In the genomic region with DNA sequence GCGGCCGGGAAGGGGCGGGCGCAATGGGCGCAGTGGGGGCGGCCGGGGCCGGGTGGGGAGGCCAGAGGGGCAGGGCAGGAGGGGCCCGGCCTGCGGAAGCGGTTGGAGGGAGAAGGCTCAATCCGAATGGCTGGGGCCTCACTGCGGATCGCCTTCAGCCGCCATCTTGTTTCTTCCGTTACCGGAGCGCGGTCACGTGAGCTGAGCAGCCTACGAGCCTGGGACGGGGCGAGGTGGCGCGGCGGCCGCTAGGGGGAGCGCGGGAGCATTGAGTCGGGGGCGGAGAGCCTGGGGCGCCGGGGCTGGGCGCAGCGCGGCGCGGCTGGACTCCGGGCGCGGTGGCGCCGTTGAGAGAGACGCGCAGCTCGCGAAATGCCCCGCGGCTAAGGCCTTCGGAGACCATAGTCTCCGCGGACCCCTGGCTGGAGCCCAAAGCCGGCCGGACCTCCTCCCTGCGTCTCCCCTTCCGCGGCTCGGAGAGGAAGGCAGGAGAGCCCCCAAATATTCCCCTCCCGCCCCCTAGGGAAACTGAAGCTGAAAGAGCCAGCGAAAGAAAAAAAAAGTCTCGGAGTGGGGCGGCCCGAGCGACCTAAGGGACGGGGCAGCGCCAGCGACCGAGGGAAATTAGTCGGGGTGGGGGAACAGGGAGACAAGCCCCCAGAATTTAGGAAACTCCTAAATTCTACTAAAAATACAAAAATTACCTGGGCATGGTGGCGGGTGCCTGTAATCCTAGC, we compare ENCODE assay signal across 8 cellular contexts. TPM values are rescaled to one million over a fixed set of nuclear protein-coding genes. Genes with fewer than 3 reads are reported as not detected.
DNase-seq lines count a peak whose midpoint lies in the region; ATAC-seq and TF ChIP-seq lines count a peak whose summit lies in the region.
"Not testable (repeated sequence)": the region's sequence is repeated elsewhere in the genome, so short reads cannot be mapped to it uniquely, and the experiment has no call there.

A gene (minus strand): TSS at position 190 of the 737 bp plus-strand sequence. CDS start 22,221 bp downstream, outside the sequence.

- not testable (repeated sequence) for H3K4me1 ChIP-seq in colonic mucosa

- TF ChIP-seq CTCF in colonic mucosa (IDR thresholded peaks at IDR 0.05): peak; percentile 95

- not testable (repeated sequence) for H3K27me3 ChIP-seq in colonic mucosa

- DNase-seq in C1 segment of cervical spinal cord (lab: John Stamatoyannopoulos, UW) (peak; percentile 89 to 100 (median 96)), NCI-H524 treated with DMSO at 0.1 percent for 48 hours (lab: John Stamatoyannopoulos, UW) (peak; percentile 84), colonic mucosa (peak; percentile 100), left colon (peak; percentile 98 to 100)
- DNase-seq in activated CD4-positive, alpha-beta T cell treated with anti-CD3 and anti-CD28 coated beads for 4 hours: peak; percentile 96 to 99
- peak; percentile 99 to 100 for DNase-seq in stimulated activated CD4-positive, alpha-beta T cell treated with anti-CD3 and anti-CD28 coated beads, Interleukin-1b, Interleukin-23, amount 100 ng/mL, for 4 hours (ENCODE audit: low read depth in 2 of 2)

- intact Hi-C loops in colonic mucosa (cut with DNase I); left colon (cut with DNase I, micrococcal nuclease): not testable (repeated sequence)

- not testable (repeated sequence) for H3K9me3 ChIP-seq in colonic mucosa

- H3K27ac ChIP-seq in colonic mucosa: peak within 1 kb of the TSS; percentile 93

- peak within 1 kb of the TSS; percentile 57 for H3K4me3 ChIP-seq in colonic mucosa

- H3K36me3 ChIP-seq in colonic mucosa: not testable (repeated sequence)

- ATAC-seq in GM19328 (IDR thresholded peaks at IDR 0.05; ENCODE audit: unreplicated experiment) (peak; percentile 93), HG03469 (IDR thresholded peaks at IDR 0.05; ENCODE audit: unreplicated experiment) (peak; percentile 72), left colon (peak; percentile 97)

- peak within 1 kb of the TSS; percentile 26 to 86 for H3K9ac ChIP-seq in colonic mucosa (ENCODE audit: low read depth in 2 of 2, low read length in 2 of 2)

RNA-seq across cellular contexts. Expression of the gene that starts here (rescaled TPM):
- 10 to 100 TPM in 1 of 2 donors, 1 to 10 TPM in 1; 5.7 to 17.3 TPM for total RNA-seq in colonic mucosa
- total RNA-seq in left colon: 10 to 100 TPM; 12.7 to 15.5 TPM

Comparison
In these comparisons a context has a peak if more than half of its experiments do, and no peak if none do; other contexts are left out.
1. Peak in every context shown above with its lines: DNase-seq, ATAC-seq, H3K4me3 ChIP-seq and H3K27ac ChIP-seq.